In the genomic region with DNA sequence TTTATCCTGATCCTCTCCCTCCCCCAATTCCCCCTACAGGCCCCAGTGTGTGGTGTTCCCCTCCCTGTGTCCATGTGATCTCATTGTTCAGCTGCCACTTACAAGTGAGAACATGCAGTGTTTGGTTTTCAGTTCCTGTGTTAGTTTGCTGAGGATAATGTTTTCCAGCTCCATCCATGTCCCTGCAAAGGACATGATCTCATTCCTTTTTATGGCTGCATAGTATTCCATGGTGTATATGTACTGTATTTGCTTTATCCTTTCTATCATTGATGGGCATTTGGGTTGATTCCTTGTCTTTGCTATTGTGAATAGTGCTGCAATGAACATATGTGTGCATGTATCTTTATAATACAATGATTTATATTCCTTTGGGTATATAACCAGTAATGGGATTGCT, we compare ENCODE assay signal across 8 cellular contexts. TPM values are rescaled to one million over a fixed set of nuclear protein-coding genes. Genes with fewer than 3 reads are reported as not detected.
"Had no signal": no experiment of that assay in that cellular context is flagged by ENCODE, and none has a peak within 500 bp of the region (broad histone marks: within the 10 kb centered on the region; RNA-seq: fewer than 3 reads in every experiment).

No MANE protein-coding gene starts in this region.

RNA-seq across cellular contexts. Expression of gene GP6, which starts 17.7 kb away (rescaled TPM):
- total RNA-seq: activated naive CD4-positive, alpha-beta T cell treated with anti-CD3 and anti-CD28 coated beads for 36 hours; activated naive CD8-positive, alpha-beta T cell treated with anti-CD3 and anti-CD28 coated beads for 36 hours; activated T-helper 1 cell treated with anti-CD3 and anti-CD28 coated beads, Interleukin-12 subunit alpha, Interleukin-12 subunit beta, Interleukin-2, Interleukin-4 antibody, amounts not matched to agents 30 ng/mL and 10 ng/mL and 1 ng/mL, durations not matched to agents 14 hours and 24 hours and 36 hours; ascending aorta; breast epithelium; bronchial epithelial cell; chondrocyte had no signal
- polyA plus RNA-seq: cardiac muscle cell had no signal

RNA-seq across cellular contexts. Expression of gene NLRP2, which starts 54.2 kb away (rescaled TPM):
- total RNA-seq: ascending aorta had no signal

RNA-seq across cellular contexts. Expression of gene EPS8L1, which starts 55.3 kb away (rescaled TPM):
- total RNA-seq: ascending aorta had no signal
